2 cellular contexts compared by ENCODE assay signal in the genomic region with DNA sequence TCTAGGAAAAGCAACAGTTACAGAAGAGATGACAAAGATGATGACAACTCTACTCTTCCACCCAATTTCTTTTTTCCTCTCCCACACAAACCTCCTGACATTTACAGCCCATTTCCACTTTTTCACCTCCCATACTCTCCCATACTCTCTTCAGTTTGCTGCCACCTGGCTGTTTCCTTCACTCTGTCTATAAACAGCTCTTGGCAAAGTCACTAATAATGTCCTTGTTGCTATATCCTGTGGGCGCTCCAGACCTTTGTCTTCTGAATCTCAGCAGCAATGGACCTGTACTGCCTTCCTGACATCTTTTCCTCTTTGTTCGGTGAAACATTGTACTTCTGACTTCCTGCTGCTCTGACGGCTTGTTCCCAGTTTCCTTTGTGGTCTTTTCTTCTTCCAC.
TF ChIP-seq lines count a peak whose summit lies in the region.

No MANE protein-coding gene starts in this region.

TF ChIP-seq in HCT116, 20 proteins besides CTCF, POLR2A, EP300 and RAD21:
- TF ChIP-seq, protein P1, sequence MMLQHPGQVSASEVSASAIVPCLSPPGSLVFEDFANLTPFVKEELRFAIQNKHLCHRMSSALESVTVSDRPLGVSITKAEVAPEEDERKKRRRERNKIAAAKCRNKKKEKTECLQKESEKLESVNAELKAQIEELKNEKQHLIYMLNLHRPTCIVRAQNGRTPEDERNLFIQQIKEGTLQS (IDR thresholded peaks at IDR 0.05) = no peak
- TF ChIP-seq, protein P2, sequence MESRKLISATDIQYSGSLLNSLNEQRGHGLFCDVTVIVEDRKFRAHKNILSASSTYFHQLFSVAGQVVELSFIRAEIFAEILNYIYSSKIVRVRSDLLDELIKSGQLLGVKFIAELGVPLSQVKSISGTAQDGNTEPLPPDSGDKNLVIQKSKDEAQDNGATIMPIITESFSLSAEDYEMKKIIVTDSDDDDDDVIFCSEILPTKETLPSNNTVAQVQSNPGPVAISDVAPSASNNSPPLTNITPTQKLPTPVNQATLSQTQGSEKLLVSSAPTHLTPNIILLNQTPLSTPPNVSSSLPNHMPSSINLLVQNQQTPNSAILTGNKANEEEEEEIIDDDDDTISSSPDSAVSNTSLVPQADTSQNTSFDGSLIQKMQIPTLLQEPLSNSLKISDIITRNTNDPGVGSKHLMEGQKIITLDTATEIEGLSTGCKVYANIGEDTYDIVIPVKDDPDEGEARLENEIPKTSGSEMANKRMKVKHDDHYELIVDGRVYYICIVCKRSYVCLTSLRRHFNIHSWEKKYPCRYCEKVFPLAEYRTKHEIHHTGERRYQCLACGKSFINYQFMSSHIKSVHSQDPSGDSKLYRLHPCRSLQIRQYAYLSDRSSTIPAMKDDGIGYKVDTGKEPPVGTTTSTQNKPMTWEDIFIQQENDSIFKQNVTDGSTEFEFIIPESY (IDR thresholded peaks at IDR 0.05; ENCODE audit: extremely low read depth, insufficient replicate concordance, low read length) = no peak
- TF ChIP-seq YY1 (IDR thresholded peaks at IDR 0.05; ENCODE audit: extremely low read depth, insufficient replicate concordance, low read depth, low read length) (no peak), POLR2AphosphoS5 (IDR thresholded peaks at IDR 0.05; ENCODE audit: low read depth, low read length) (no peak), TCF7L2 (IDR thresholded peaks at IDR 0.05; ENCODE audit: borderline replicate concordance, extremely low read depth, insufficient read depth, insufficient read length) (no peak), SRF (IDR thresholded peaks at IDR 0.05; ENCODE audit: low read depth) (no peak), EGR1 (IDR thresholded peaks at IDR 0.05; ENCODE audit: low read depth) (no peak), SIN3A (IDR thresholded peaks at IDR 0.05; ENCODE audit: low read depth) (no peak), FOSL1 (IDR thresholded peaks at IDR 0.05; ENCODE audit: low read depth) (no peak), ZNF274 (IDR thresholded peaks at IDR 0.05; ENCODE audit: low read depth, low read length) (no peak), ZFX (IDR thresholded peaks at IDR 0.05) (no peak), SP1 (IDR thresholded peaks at IDR 0.05; ENCODE audit: low read depth) (no peak), CEBPB (IDR thresholded peaks at IDR 0.05; ENCODE audit: low read depth) (no peak)
- TF ChIP-seq, protein P3, sequence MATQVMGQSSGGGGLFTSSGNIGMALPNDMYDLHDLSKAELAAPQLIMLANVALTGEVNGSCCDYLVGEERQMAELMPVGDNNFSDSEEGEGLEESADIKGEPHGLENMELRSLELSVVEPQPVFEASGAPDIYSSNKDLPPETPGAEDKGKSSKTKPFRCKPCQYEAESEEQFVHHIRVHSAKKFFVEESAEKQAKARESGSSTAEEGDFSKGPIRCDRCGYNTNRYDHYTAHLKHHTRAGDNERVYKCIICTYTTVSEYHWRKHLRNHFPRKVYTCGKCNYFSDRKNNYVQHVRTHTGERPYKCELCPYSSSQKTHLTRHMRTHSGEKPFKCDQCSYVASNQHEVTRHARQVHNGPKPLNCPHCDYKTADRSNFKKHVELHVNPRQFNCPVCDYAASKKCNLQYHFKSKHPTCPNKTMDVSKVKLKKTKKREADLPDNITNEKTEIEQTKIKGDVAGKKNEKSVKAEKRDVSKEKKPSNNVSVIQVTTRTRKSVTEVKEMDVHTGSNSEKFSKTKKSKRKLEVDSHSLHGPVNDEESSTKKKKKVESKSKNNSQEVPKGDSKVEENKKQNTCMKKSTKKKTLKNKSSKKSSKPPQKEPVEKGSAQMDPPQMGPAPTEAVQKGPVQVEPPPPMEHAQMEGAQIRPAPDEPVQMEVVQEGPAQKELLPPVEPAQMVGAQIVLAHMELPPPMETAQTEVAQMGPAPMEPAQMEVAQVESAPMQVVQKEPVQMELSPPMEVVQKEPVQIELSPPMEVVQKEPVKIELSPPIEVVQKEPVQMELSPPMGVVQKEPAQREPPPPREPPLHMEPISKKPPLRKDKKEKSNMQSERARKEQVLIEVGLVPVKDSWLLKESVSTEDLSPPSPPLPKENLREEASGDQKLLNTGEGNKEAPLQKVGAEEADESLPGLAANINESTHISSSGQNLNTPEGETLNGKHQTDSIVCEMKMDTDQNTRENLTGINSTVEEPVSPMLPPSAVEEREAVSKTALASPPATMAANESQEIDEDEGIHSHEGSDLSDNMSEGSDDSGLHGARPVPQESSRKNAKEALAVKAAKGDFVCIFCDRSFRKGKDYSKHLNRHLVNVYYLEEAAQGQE (IDR thresholded peaks at IDR 0.05; ENCODE audit: low read depth) = no peak
- TF ChIP-seq, protein P4, sequence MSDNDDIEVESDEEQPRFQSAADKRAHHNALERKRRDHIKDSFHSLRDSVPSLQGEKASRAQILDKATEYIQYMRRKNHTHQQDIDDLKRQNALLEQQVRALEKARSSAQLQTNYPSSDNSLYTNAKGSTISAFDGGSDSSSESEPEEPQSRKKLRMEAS (IDR thresholded peaks at IDR 0.05) = no peak

TF ChIP-seq in endothelial cell of umbilical vein, 7 proteins besides CTCF, POLR2A, EP300 and RAD21 (continued from another document):
- TF ChIP-seq, protein P4 (IDR thresholded peaks at IDR 0.05; ENCODE audit: insufficient read depth, insufficient read length) = no peak
- TF ChIP-seq GATA2 (IDR thresholded peaks at IDR 0.05; ENCODE audit: insufficient read depth, insufficient read length, low read depth, low read length) (no peak), JUN (IDR thresholded peaks at IDR 0.05; ENCODE audit: borderline replicate concordance, insufficient read depth, insufficient read length, low read depth) (no peak), POLR2AphosphoS5 (IDR thresholded peaks at IDR 0.05; ENCODE audit: insufficient read depth, low read depth, low read length) (no peak), MYC (IDR thresholded peaks at IDR 0.05; ENCODE audit: low read depth, low read length) (no peak)
